Comparison of ENCODE assay signal across 13 cellular contexts in genomic region chr9:108049026-108049591, GRCh38.
DNase-seq lines count a peak whose midpoint lies in the region; ATAC-seq and TF ChIP-seq lines count a peak whose summit lies in the region.
"Had no signal": no experiment of that assay in that cellular context is flagged by ENCODE, and none has a peak within 500 bp of the region (broad histone marks: within the 10 kb centered on the region; RNA-seq: fewer than 3 reads in every experiment).

No MANE protein-coding gene starts in this region.

- H3K4me3 ChIP-seq in left lung = no peak overlapping the region
- H3K4me3 ChIP-seq: SK-N-MC, upper lobe of left lung had no signal

- H3K27ac Mint-ChIP-seq in chondrocyte (ENCODE audit: unreplicated experiment) = peak overlapping the region; percentile 93
- H3K27ac Mint-ChIP-seq: activated CD8-positive, alpha-beta T cell treated with anti-CD3 and anti-CD28 coated beads for 36 hours had no signal

- no peaks in the 10 kb centered on the region for H3K36me3 Mint-ChIP-seq in chondrocyte (ENCODE audit: low read depth)

- intact Hi-C loops in left lung (cut with DNase I) = no loop called here

- TF ChIP-seq CTCF in chondrocyte (IDR thresholded peaks at IDR 0.05) = no peak
- no peak for TF ChIP-seq CTCF in left lung (IDR thresholded peaks at IDR 0.05)

- H3K4me1 ChIP-seq in left lung = peaks cover 0 to 6% of the 10 kb centered on the region in 2 donors

- H3K36me3 ChIP-seq in left lung = no peaks in the 10 kb centered on the region
- H3K36me3 ChIP-seq: upper lobe of left lung had no signal

- peaks cover 0 to 4% of the 10 kb centered on the region in 2 donors for H3K9me3 ChIP-seq in left lung

- DNase-seq in COLO829 (ENCODE audit: low spot score) (peak; percentile 84), MV-4-11 (lab: John Stamatoyannopoulos, UW) (peak; percentile 27), chondrocyte (ENCODE audit: low spot score) (no peak), left lung (no peak), NCI-H1105 treated with DMSO at 0.1 percent for 48 hours (lab: John Stamatoyannopoulos, UW) (no peak), NCI-H82 treated with DMSO at 0.1 percent for 48 hours (lab: John Stamatoyannopoulos, UW; ENCODE audit: unreplicated experiment) (no peak), NCI-H1092 (lab: John Stamatoyannopoulos, UW) (no peak), DMS 273 (lab: John Stamatoyannopoulos, UW; ENCODE audit: unreplicated experiment) (no peak)
- DNase-seq: activated CD8-positive, alpha-beta T cell treated with anti-CD3 and anti-CD28 coated beads for 36 hours; NCI-H1694; upper lobe of left lung had no signal

- peaks cover 54% of the 10 kb centered on the region for H3K4me1 Mint-ChIP-seq in chondrocyte (ENCODE audit: low read depth)

- no peak overlapping the region for H3K4me3 Mint-ChIP-seq in chondrocyte (ENCODE audit: unreplicated experiment)
- H3K4me3 Mint-ChIP-seq: activated CD8-positive, alpha-beta T cell treated with anti-CD3 and anti-CD28 coated beads for 36 hours; neural crest cell had no signal

- H3K27ac ChIP-seq in left lung = no peak overlapping the region
- H3K27ac ChIP-seq: SK-N-MC, upper lobe of left lung had no signal

- no peaks in the 10 kb centered on the region for H3K27me3 Mint-ChIP-seq in chondrocyte (ENCODE audit: low read depth)
- H3K27me3 Mint-ChIP-seq: activated CD8-positive, alpha-beta T cell treated with anti-CD3 and anti-CD28 coated beads for 36 hours had no signal

- peak; percentile 47 for ATAC-seq in left lung
- ATAC-seq: activated CD8-positive, alpha-beta T cell treated with anti-CD3 and anti-CD28 coated beads for 36 hours had no signal

- no peaks in the 10 kb centered on the region for H3K27me3 ChIP-seq in left lung
- H3K27me3 ChIP-seq: upper lobe of left lung had no signal

- peaks cover 5% of the 10 kb centered on the region for H3K9me3 Mint-ChIP-seq in chondrocyte (ENCODE audit: low read depth)
- H3K9me3 Mint-ChIP-seq: activated CD8-positive, alpha-beta T cell treated with anti-CD3 and anti-CD28 coated beads for 36 hours had no signal

Comparison
In these comparisons a context has a peak if more than half of its experiments do, and no peak if none do; other contexts are left out.
1. DNase-seq: peak in COLO829 (single experiment) and MV-4-11 (single experiment); none in chondrocyte (single experiment), left lung (0 of 2), NCI-H1105 treated with DMSO at 0.1 percent for 48 hours (single experiment), NCI-H82 treated with DMSO at 0.1 percent for 48 hours (single experiment), NCI-H1092 (single experiment) and DMS 273 (single experiment).